Comparison of ENCODE assay signal across 25 cellular contexts in the genomic region with DNA sequence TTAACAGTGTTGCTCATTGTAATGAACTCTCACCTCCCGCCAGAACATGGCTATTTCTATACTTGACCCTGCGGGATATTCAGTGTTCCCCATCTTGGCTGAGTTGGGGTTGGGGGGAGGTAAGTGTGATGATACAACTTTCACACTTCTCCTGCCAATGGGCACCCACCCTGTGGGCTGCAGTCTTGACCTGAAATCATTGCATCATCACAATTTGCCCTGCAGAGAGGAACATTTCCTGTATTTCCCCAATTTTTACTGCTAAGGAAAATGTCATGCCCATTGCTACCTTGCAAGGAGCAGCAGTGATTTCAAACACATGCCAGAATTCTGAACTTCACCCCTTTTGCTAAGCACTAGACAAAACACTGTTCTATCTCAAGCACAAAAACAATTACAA.
A peak's percentile ranks its signal among the peaks of the same experiment; 100 is the strongest.
DNase-seq lines count a peak whose midpoint lies in the region; ATAC-seq, FAIRE-seq and TF ChIP-seq lines count a peak whose summit lies in the region.
"Had no signal": no experiment of that assay in that cellular context is flagged by ENCODE, and none has a peak within 500 bp of the region (broad histone marks: within the 10 kb centered on the region; RNA-seq: fewer than 3 reads in every experiment).

No MANE protein-coding gene starts in this region.

- no peaks in the 10 kb centered on the region for H3K79me2 ChIP-seq in HepG2 (ENCODE audit: insufficient read depth, low read length)

- H3K9me3 ChIP-seq in HepG2 (ENCODE audit: low read length) (no peaks in the 10 kb centered on the region), right lobe of liver (no peaks in the 10 kb centered on the region), sigmoid colon (no peaks in the 10 kb centered on the region)
- H3K9me3 ChIP-seq: A549; BE2C; BLaER1 treated with 17β-estradiol and CSF1 and Interleukin-3, amounts not matched to agents 10 nM and 100 nM had no signal

- no peaks in the 10 kb centered on the region for H3K36me3 ChIP-seq in HepG2 (replicated peaks in 1 of 2; ENCODE audit: control insufficient read depth in 1 of 2, insufficient read depth in 2 of 2, low read length in 2 of 2)
- no peaks in the 10 kb centered on the region for H3K36me3 ChIP-seq in right lobe of liver
- H3K36me3 ChIP-seq in sigmoid colon: no peaks in the 10 kb centered on the region
- H3K36me3 ChIP-seq: BE2C had no signal

- H3K4me3 ChIP-seq in HepG2 (replicated peaks in 1 of 3; ENCODE audit: insufficient read depth in 1 of 3, low read depth in 2 of 3, low read length in 3 of 3) (no peak overlapping the region), right lobe of liver (no peak overlapping the region), sigmoid colon (no peak overlapping the region)
- H3K4me3 ChIP-seq: A549; BLaER1 treated with 17β-estradiol and CSF1 and Interleukin-3, amounts not matched to agents 10 nM and 100 nM; GM12878; GM23248 had no signal

- TF ChIP-seq POLR2A in HepG2 (IDR thresholded peaks at IDR 0.05; ENCODE audit: insufficient read depth in 1 of 2, low read depth in 2 of 2, low read length in 2 of 2): no peak
- no peak for TF ChIP-seq POLR2A in right lobe of liver (IDR thresholded peaks at IDR 0.05)
- no peak for TF ChIP-seq POLR2A in sigmoid colon (IDR thresholded peaks at IDR 0.05)

- CTCF ChIA-PET in HepG2 (lab: Yijun Ruan, JAX; ENCODE audit: low intra/inter-chr PET ratio, low total read pairs): no interaction called here

- DNase-seq in HepG2 (ENCODE audit: low spot score) (no peak), right lobe of liver (no peak), islet precursor cell (peak; percentile 15), sigmoid colon (peak; percentile 4), NCI-H82 (lab: John Stamatoyannopoulos, UW) (no peak), SIG-M5 (lab: John Stamatoyannopoulos, UW) (no peak)
- DNase-seq: 8988T; ACHN; AML-193; BE2C; CD4-positive, alpha-beta T cell; CD8-positive, alpha-beta memory T cell; DMS 273 treated with DMSO at 0.1 percent for 48 hours; DMS79; EL; GDM1; GM23248; H7 had no signal

- ATAC-seq in HepG2 (no peak), right lobe of liver (no peak)
- ATAC-seq: A549, GM12878, HCT116 had no signal

- in situ Hi-C loops in HepG2 (cut with HindIII; ENCODE audit: extremely low pct_ligation_motif_present, low pct_unique_long_range_greater_than_20kb): no loop called here

- no peak overlapping the region for H2AFZ ChIP-seq in HepG2 (ENCODE audit: low read length)
- H2AFZ ChIP-seq: GM23248 had no signal

- no TSS peak for BruUV-seq in HepG2 (replicated peaks; lab: Mats Ljungman, UMichigan)

- POLR2A ChIA-PET in HepG2 (lab: Yijun Ruan, JAX): no interaction called here

- H3K9ac ChIP-seq in HepG2 (ENCODE audit: insufficient read depth, low read depth, low read length): no peak overlapping the region
- H3K9ac ChIP-seq: BLaER1 treated with 17β-estradiol and CSF1 and Interleukin-3, amounts not matched to agents 10 nM and 100 nM; GM23248 had no signal

- no peak for FAIRE-seq in HepG2 (lab: Jason Lieb, UNC)
- FAIRE-seq: A549, D721Med, GM12878, GM19239, H1 had no signal

- no peak for TF ChIP-seq RAD21 in HepG2 (CRISPR knock-in tag; IDR thresholded peaks at IDR 0.05)

- H3K27me3 ChIP-seq in HepG2 (ENCODE audit: control insufficient read depth in 1 of 2, insufficient read depth in 2 of 2, low read length in 2 of 2) (peaks cover 2 to 59% of the 10 kb centered on the region in 2 experiments; a peak in 3 of 5 replicates), right lobe of liver (no peaks in the 10 kb centered on the region), sigmoid colon (no peaks in the 10 kb centered on the region)
- H3K27me3 ChIP-seq: BE2C; BLaER1 treated with 17β-estradiol and CSF1 and Interleukin-3, amounts not matched to agents 10 nM and 100 nM had no signal

- TF ChIP-seq EP300 in HepG2 (IDR thresholded peaks at IDR 0.05; ENCODE audit: low read depth in 2 of 2, low read length in 2 of 2) (no peak), HepG2 (CRISPR knock-in tag; IDR thresholded peaks at IDR 0.05; ENCODE audit: borderline replicate concordance) (no peak), sigmoid colon (IDR thresholded peaks at IDR 0.05) (no peak)

- 40% methylated on average over 2 of the region's 2 CpGs for WGBS in HepG2 (ENCODE audit: low lambda C conversion rate)
- WGBS in right lobe of liver (ENCODE audit: insufficient coverage, low coverage, low lambda C conversion rate, missing lambda C conversion rate): 87% methylated on average over 2 of the region's 2 CpGs
- WGBS in sigmoid colon, 2 donors: 91 to 96% methylated on average over 2 of the region's 2 CpGs

- no peak overlapping the region for H3K4me2 ChIP-seq in HepG2 (ENCODE audit: low read depth, low read length)
- H3K4me2 ChIP-seq: A549; BLaER1 treated with 17β-estradiol and CSF1 and Interleukin-3, amounts not matched to agents 10 nM and 100 nM had no signal

- no peak overlapping the region for H3K27ac ChIP-seq in HepG2 (ENCODE audit: extremely low read length, insufficient read depth, low read length)
- no peak overlapping the region for H3K27ac ChIP-seq in right lobe of liver
- no peak overlapping the region for H3K27ac ChIP-seq in sigmoid colon
- H3K27ac ChIP-seq: A549; BLaER1 treated with 17β-estradiol and CSF1 and Interleukin-3, amounts not matched to agents 10 nM and 100 nM; GM23248 had no signal

- H4K20me1 ChIP-seq in HepG2 (ENCODE audit: insufficient read depth, low read length): no peaks in the 10 kb centered on the region
- H4K20me1 ChIP-seq: BLaER1 treated with 17β-estradiol and CSF1 and Interleukin-3, amounts not matched to agents 10 nM and 100 nM had no signal

- H3K4me1 ChIP-seq in HepG2 (ENCODE audit: insufficient read depth, low read length) (no peaks in the 10 kb centered on the region), right lobe of liver (no peaks in the 10 kb centered on the region), sigmoid colon (no peaks in the 10 kb centered on the region)
- H3K4me1 ChIP-seq: BE2C; BLaER1 treated with 17β-estradiol and CSF1 and Interleukin-3, amounts not matched to agents 10 nM and 100 nM had no signal

- TF ChIP-seq CTCF in HepG2 (CRISPR knock-in tag; IDR thresholded peaks at IDR 0.05) (no peak), right lobe of liver (IDR thresholded peaks at IDR 0.05) (no peak), sigmoid colon (IDR thresholded peaks at IDR 0.05) (no peak)

- intact Hi-C loops in HepG2 (cut with micrococcal nuclease; ENCODE audit: unreplicated experiment): no loop called here
- intact Hi-C loops in right lobe of liver (cut with DNase I): no loop called here
- intact Hi-C loops in sigmoid colon (cut with DNase I): no loop called here

TF ChIP-seq in HepG2, 621 proteins besides CTCF, POLR2A, EP300 and RAD21:
- TF ChIP-seq KMT2A (CRISPR knock-in tag; IDR thresholded peaks at IDR 0.05) (no peak), CEBPB (IDR thresholded peaks at IDR 0.05; ENCODE audit: borderline replicate concordance, low read depth, low read length) (peak; percentile 67; the same call in 1 of the 2 replicates)
- TF ChIP-seq, protein P1, sequence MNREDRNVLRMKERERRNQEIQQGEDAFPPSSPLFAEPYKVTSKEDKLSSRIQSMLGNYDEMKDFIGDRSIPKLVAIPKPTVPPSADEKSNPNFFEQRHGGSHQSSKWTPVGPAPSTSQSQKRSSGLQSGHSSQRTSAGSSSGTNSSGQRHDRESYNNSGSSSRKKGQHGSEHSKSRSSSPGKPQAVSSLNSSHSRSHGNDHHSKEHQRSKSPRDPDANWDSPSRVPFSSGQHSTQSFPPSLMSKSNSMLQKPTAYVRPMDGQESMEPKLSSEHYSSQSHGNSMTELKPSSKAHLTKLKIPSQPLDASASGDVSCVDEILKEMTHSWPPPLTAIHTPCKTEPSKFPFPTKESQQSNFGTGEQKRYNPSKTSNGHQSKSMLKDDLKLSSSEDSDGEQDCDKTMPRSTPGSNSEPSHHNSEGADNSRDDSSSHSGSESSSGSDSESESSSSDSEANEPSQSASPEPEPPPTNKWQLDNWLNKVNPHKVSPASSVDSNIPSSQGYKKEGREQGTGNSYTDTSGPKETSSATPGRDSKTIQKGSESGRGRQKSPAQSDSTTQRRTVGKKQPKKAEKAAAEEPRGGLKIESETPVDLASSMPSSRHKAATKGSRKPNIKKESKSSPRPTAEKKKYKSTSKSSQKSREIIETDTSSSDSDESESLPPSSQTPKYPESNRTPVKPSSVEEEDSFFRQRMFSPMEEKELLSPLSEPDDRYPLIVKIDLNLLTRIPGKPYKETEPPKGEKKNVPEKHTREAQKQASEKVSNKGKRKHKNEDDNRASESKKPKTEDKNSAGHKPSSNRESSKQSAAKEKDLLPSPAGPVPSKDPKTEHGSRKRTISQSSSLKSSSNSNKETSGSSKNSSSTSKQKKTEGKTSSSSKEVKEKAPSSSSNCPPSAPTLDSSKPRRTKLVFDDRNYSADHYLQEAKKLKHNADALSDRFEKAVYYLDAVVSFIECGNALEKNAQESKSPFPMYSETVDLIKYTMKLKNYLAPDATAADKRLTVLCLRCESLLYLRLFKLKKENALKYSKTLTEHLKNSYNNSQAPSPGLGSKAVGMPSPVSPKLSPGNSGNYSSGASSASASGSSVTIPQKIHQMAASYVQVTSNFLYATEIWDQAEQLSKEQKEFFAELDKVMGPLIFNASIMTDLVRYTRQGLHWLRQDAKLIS (CRISPR knock-in tag; IDR thresholded peaks at IDR 0.05): no peak

Comparison
In these comparisons a context has a peak if more than half of its experiments do, and no peak if none do; other contexts are left out.
1. DNase-seq: peak in islet precursor cell (single experiment) and sigmoid colon (single experiment); none in HepG2 (single experiment), right lobe of liver (0 of 3), NCI-H82 (single experiment) and SIG-M5 (single experiment).